ENCODE assay signal across 20 cellular contexts in genomic region chr2:173311844-173312606, GRCh38.
"Had no signal": no experiment of that assay in that cellular context is flagged by ENCODE, and none has a peak within 500 bp of the region (broad histone marks: within the 10 kb centered on the region; RNA-seq: fewer than 3 reads in every experiment).

No MANE protein-coding gene starts in this region.

- H3K27me3 ChIP-seq: dorsolateral prefrontal cortex, sigmoid colon, stomach had no signal

- DNase-seq: cortex of kidney; dorsolateral prefrontal cortex; effector memory CD4-positive, alpha-beta T cell; islet precursor cell; left ventricle myocardium inferior; lower lobe of right lung; naive thymus-derived CD8-positive, alpha-beta T cell; posterior cingulate gyrus; sigmoid colon; stimulated activated CD4-positive, alpha-beta T cell treated with anti-CD3 and anti-CD28 coated beads, Interleukin-12 subunit alpha, Interleukin-12 subunit beta, amount 100 ng/mL, for 4 hours; stimulated activated naive CD4-positive, alpha-beta T cell; stomach; substantia nigra; trophoblast cell had no signal

- H3K36me3 ChIP-seq: left ventricle myocardium inferior, lower lobe of right lung, sigmoid colon, stomach, thoracic aorta had no signal

- H3K27ac ChIP-seq: dorsolateral prefrontal cortex, left ventricle myocardium inferior, lower lobe of right lung, sigmoid colon, skin epidermis, stomach, thoracic aorta had no signal

- H3K4me3 ChIP-seq: dorsolateral prefrontal cortex, left ventricle myocardium inferior, lower lobe of right lung, sigmoid colon, skin epidermis, stomach, thoracic aorta had no signal

- H3K9me3 ChIP-seq: lower lobe of right lung, sigmoid colon, stomach, thoracic aorta had no signal

- H3K4me1 ChIP-seq: left ventricle myocardium inferior, lower lobe of right lung, sigmoid colon, stomach had no signal

- ATAC-seq: esophagus mucosa; lower lobe of right lung; naive thymus-derived CD8-positive, alpha-beta T cell had no signal

- FAIRE-seq: endometrium, frontal cortex, urothelium cell line had no signal
